In genomic region chr20:12511499-12511898, GRCh38 we compare ENCODE assay signal across 8 cellular contexts.
"Had no signal": no experiment of that assay in that cellular context is flagged by ENCODE, and none has a peak within 500 bp of the region (broad histone marks: within the 10 kb centered on the region; RNA-seq: fewer than 3 reads in every experiment).

No MANE protein-coding gene starts in this region.

- H3K27ac Mint-ChIP-seq: IgD-negative memory B cell had no signal

- H3K4me3 ChIP-seq: K562 had no signal

- H3K4me2 ChIP-seq: KMS-11 had no signal

- H3K9ac ChIP-seq: KMS-11 had no signal

- H3K4me1 Mint-ChIP-seq: IgD-negative memory B cell had no signal

- FAIRE-seq: HTR-8/SVneo, K562 had no signal

- H3K27ac ChIP-seq: HL-60, KMS-11 had no signal

- H3K27me3 Mint-ChIP-seq: IgD-negative memory B cell had no signal

- ATAC-seq: K562 had no signal

- DNase-seq: IMR-90, KBM-7, KG1 had no signal
